ENCODE assay signal across 34 cellular contexts in genomic region chr12:16153273-16153672, GRCh38.
"Had no signal": no experiment of that assay in that cellular context is flagged by ENCODE, and none has a peak within 500 bp of the region (broad histone marks: within the 10 kb centered on the region; RNA-seq: fewer than 3 reads in every experiment).

No MANE protein-coding gene starts in this region.

- H3K4me2 ChIP-seq: KMS-11 had no signal

- DNase-seq: Karpas-422, Kasumi-1, KBM-7, KG1, MG63, MM.1S, MV-4-11, NCI-H1048, NCI-H1092, NCI-H1092 treated with DMSO at 0.1 percent for 48 hours, NCI-H1105, NCI-H1105 treated with DMSO at 0.1 percent for 48 hours, NCI-H1417, NCI-H1417 treated with DMSO at 0.1 percent for 48 hours, NCI-H1436, NCI-H1436 treated with DMSO at 0.1 percent for 48 hours, NCI-H146, NCI-H1694, NCI-H1694 treated with DMSO at 0.1 percent for 48 hours, NCI-H187, NCI-H187 treated with DMSO at 0.1 percent for 48 hours, NCI-H1930, NCI-H2029, NCI-H2029 treated with DMSO at 0.1 percent for 48 hours, NCI-H2081, NCI-H2081 treated with DMSO at 0.1 percent for 48 hours, NCI-H2107, NCI-H2171, NCI-H2171 treated with DMSO at 0.1 percent for 48 hours, NCI-H2227 treated with DMSO at 0.1 percent for 48 hours, NCI-H226, NCI-H345, NCI-H446 had no signal

- H3K4me3 ChIP-seq: MG63 had no signal

- H3K9me3 ChIP-seq: MG63 had no signal

- H3K27ac ChIP-seq: KMS-11 had no signal

- H3K36me3 ChIP-seq: MG63 had no signal

- H3K9ac ChIP-seq: KMS-11 had no signal
